8 cellular contexts compared by ENCODE assay signal in genomic region chr12:569091-569676, GRCh38.
DNase-seq lines count a peak whose midpoint lies in the region; ATAC-seq and TF ChIP-seq lines count a peak whose summit lies in the region.

No MANE protein-coding gene starts in this region.

- H3K79me2 ChIP-seq in KMS-11 (ENCODE audit: insufficient read depth, low read depth) = no peaks in the 10 kb centered on the region

- no peak overlapping the region for H3K9ac ChIP-seq in BLaER1
- peak overlapping the region; percentile 37; the same call in 1 of the 2 replicates for H3K9ac ChIP-seq in KMS-11

- no peaks in the 10 kb centered on the region for H3K27me3 Mint-ChIP-seq in central memory CD8-positive, alpha-beta T cell
- no peaks in the 10 kb centered on the region for H3K27me3 Mint-ChIP-seq in naive thymus-derived CD8-positive, alpha-beta T cell

- H3K4me3 Mint-ChIP-seq in central memory CD8-positive, alpha-beta T cell = peak overlapping the region; percentile 78
- peak overlapping the region; percentile 67 to 89 (median 84) for H3K4me3 Mint-ChIP-seq in naive thymus-derived CD8-positive, alpha-beta T cell

- POLR2A ChIA-PET in naive thymus-derived CD8-positive, alpha-beta T cell (lab: Charles Lee) = interaction anchor here (1.0 to 1.6 kb wide), 3 partner anchors 11 to 183 kb away, joined by 3 to 4 read pairs (median 3); partner anchors contain the start of genes KDM5A and WNK1

- H3K4me2 ChIP-seq in BLaER1 (peak overlapping the region; percentile 94), KMS-11 (peak overlapping the region; percentile 94)

- peaks cover 49% of the 10 kb centered on the region for H3K4me1 ChIP-seq in BLaER1
- H3K4me1 ChIP-seq in KMS-11 (ENCODE audit: low read depth, poor library complexity, severe bottlenecking) = no peaks in the 10 kb centered on the region

- H3K27ac Mint-ChIP-seq in central memory CD8-positive, alpha-beta T cell (ENCODE audit: low read depth) = peak overlapping the region; percentile 64
- H3K27ac Mint-ChIP-seq in naive thymus-derived CD8-positive, alpha-beta T cell = peak overlapping the region; percentile 40 to 94 (median 84)

- H3K27me3 ChIP-seq in BLaER1 (no peaks in the 10 kb centered on the region), KMS-11 (ENCODE audit: insufficient read depth, low read depth) (no peaks in the 10 kb centered on the region)

- H4K20me1 ChIP-seq in BLaER1 (peaks cover under 1% of the 10 kb centered on the region; the same call in 1 of the 2 replicates), KMS-11 (ENCODE audit: insufficient read depth) (no peaks in the 10 kb centered on the region)

- H2AFZ ChIP-seq in KMS-11 (ENCODE audit: low read depth) = peak overlapping the region; percentile 99

- no peak for ATAC-seq in central memory CD8-positive, alpha-beta T cell (replicated peaks; ENCODE audit: extremely low read depth, poor library complexity, severe bottlenecking)
- no peak for ATAC-seq in naive thymus-derived CD8-positive, alpha-beta T cell

- H3K36me3 Mint-ChIP-seq in central memory CD8-positive, alpha-beta T cell (ENCODE audit: insufficient read depth) = peaks cover 3% of the 10 kb centered on the region
- no peaks in the 10 kb centered on the region for H3K36me3 Mint-ChIP-seq in naive thymus-derived CD8-positive, alpha-beta T cell

- no peaks in the 10 kb centered on the region for H3K9me3 Mint-ChIP-seq in central memory CD8-positive, alpha-beta T cell
- H3K9me3 Mint-ChIP-seq in naive thymus-derived CD8-positive, alpha-beta T cell = no peaks in the 10 kb centered on the region

- no peak for DNase-seq in central memory CD8-positive, alpha-beta T cell (ENCODE audit: low spot score in 2 of 2)
- DNase-seq in naive thymus-derived CD8-positive, alpha-beta T cell = peak in 1 of 10 donors; percentile 56
- DNase-seq in NCI-H345 treated with DMSO at 0.1 percent for 48 hours (lab: John Stamatoyannopoulos, UW; ENCODE audit: unreplicated experiment) (no peak), epidermal melanocyte (ENCODE audit: insufficient read length, low spot score) (no peak), retina (no peak)
- DNase-seq in activated CD8-positive, alpha-beta memory T cell treated with anti-CD3 and anti-CD28 coated beads, Interleukin-2, amount 50 U/mL, for 48 hours = no peak

- H3K4me1 Mint-ChIP-seq in central memory CD8-positive, alpha-beta T cell = peaks cover 45% of the 10 kb centered on the region
- peaks cover 30 to 61% (median 53%) of the 10 kb centered on the region in 4 donors for H3K4me1 Mint-ChIP-seq in naive thymus-derived CD8-positive, alpha-beta T cell

- H3K36me3 ChIP-seq in BLaER1 (no peaks in the 10 kb centered on the region), KMS-11 (ENCODE audit: insufficient read depth) (no peaks in the 10 kb centered on the region)

- H3K27ac ChIP-seq in BLaER1 = no peak overlapping the region
- H3K27ac ChIP-seq in KMS-11 = no peak overlapping the region

- TF ChIP-seq CTCF in KMS-11 (conservative IDR thresholded peaks at IDR 0.05; ENCODE audit: low read depth, low read length) = no peak

- H3K4me3 ChIP-seq in BLaER1 = no peak overlapping the region
- no peak overlapping the region for H3K4me3 ChIP-seq in KMS-11 (IDR thresholded peaks at IDR 0.05; ENCODE audit: insufficient read depth, low read depth, low read length)

- H3K9me3 ChIP-seq in BLaER1 = no peaks in the 10 kb centered on the region
